In genomic region chr1:208209286-208209685, GRCh38 we compare ENCODE assay signal across 1 cellular context.
TF ChIP-seq lines count a peak whose summit lies in the region.

No MANE protein-coding gene starts in this region.

TF ChIP-seq in IMR-90, 13 proteins besides CTCF, POLR2A, EP300 and RAD21 (continued from another document):
- TF ChIP-seq USF2 (IDR thresholded peaks at IDR 0.05; ENCODE audit: low read depth, low read length) (no peak), RCOR1 (IDR thresholded peaks at IDR 0.05; ENCODE audit: insufficient replicate concordance, low read length) (no peak), CEBPB (IDR thresholded peaks at IDR 0.05; ENCODE audit: low read depth, low read length) (no peak), BHLHE40 (IDR thresholded peaks at IDR 0.05; ENCODE audit: low read depth, low read length) (no peak), MAZ (IDR thresholded peaks at IDR 0.05; ENCODE audit: borderline replicate concordance, low read depth, low read length) (no peak), RFX5 (IDR thresholded peaks at IDR 0.05; ENCODE audit: low read depth, low read length) (no peak), MXI1 (IDR thresholded peaks at IDR 0.05; ENCODE audit: borderline replicate concordance, low read depth, low read length) (no peak), NFE2L2 (IDR thresholded peaks at IDR 0.05; ENCODE audit: low read depth, low read length) (no peak)
- TF ChIP-seq, protein P1, sequence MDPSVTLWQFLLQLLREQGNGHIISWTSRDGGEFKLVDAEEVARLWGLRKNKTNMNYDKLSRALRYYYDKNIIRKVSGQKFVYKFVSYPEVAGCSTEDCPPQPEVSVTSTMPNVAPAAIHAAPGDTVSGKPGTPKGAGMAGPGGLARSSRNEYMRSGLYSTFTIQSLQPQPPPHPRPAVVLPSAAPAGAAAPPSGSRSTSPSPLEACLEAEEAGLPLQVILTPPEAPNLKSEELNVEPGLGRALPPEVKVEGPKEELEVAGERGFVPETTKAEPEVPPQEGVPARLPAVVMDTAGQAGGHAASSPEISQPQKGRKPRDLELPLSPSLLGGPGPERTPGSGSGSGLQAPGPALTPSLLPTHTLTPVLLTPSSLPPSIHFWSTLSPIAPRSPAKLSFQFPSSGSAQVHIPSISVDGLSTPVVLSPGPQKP (IDR thresholded peaks at IDR 0.05; ENCODE audit: borderline replicate concordance, low read depth, low read length) = no peak
